Comparison of ENCODE assay signal across 9 cellular contexts in the genomic region with DNA sequence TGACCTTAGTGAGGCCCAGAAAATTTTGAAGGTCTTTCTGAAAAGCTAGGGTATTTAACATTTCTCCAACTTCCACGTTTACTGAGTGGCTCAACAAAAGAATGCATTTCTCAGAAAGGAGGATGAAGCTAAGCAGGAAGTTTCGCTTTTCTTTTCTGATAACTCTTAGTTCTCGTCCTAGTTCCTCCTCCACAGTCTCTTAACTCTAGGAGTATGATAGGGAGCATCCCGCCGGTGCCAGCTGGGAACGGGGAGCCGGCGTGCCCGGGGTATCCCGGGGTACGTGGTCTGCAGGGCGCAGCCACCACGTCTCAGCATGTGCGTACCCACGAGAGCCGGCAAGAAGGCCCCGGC. TPM values are rescaled to one million over a fixed set of nuclear protein-coding genes. Genes with fewer than 3 reads are reported as not detected.
DNase-seq lines count a peak whose midpoint lies in the region; ATAC-seq and TF ChIP-seq lines count a peak whose summit lies in the region.
"Had no signal": no experiment of that assay in that cellular context is flagged by ENCODE, and none has a peak within 500 bp of the region (broad histone marks: within the 10 kb centered on the region; RNA-seq: fewer than 3 reads in every experiment).

No MANE protein-coding gene starts in this region.

- peak; percentile 15 for ATAC-seq in HG03064 (IDR thresholded peaks at IDR 0.05; ENCODE audit: low read depth, unreplicated experiment)
- ATAC-seq in activated T-cell treated with anti-CD3 and anti-CD28 coated beads, Interleukin-2, amount 50 U/mL, for 72 hours (replicated peaks in 1 of 2) = peak; percentile 10 to 12
- ATAC-seq in stimulated activated effector memory CD8-positive, alpha-beta T cell treated with anti-CD3 and anti-CD28 coated beads, Interleukin-12 subunit alpha, Interleukin-12 subunit beta, amount 100 ng/mL, for 72 hours = no peak

- H3K79me2 ChIP-seq in hepatocyte = peaks cover 86% of the 10 kb centered on the region

- H3K36me3 Mint-ChIP-seq in T-helper 1 cell treated with Interleukin-12 subunit alpha and Interleukin-12 subunit beta and Interleukin-4 antibody, amounts not matched to agents 30 μg/mL and 1 μg/mL, for 36 hours (ENCODE audit: low read depth) = peaks cover 36% of the 10 kb centered on the region
- H3K36me3 Mint-ChIP-seq in activated T-cell treated with anti-CD3 and anti-CD28 coated beads, Interleukin-2, amount 50 U/mL, for 72 hours (ENCODE audit: insufficient read depth in 2 of 2) = peaks cover 22 to 30% of the 10 kb centered on the region in 2 donors
- H3K36me3 Mint-ChIP-seq in stimulated activated effector memory CD8-positive, alpha-beta T cell treated with anti-CD3 and anti-CD28 coated beads, Interleukin-12 subunit alpha, Interleukin-12 subunit beta, amount 100 ng/mL, for 72 hours = peaks cover 89% of the 10 kb centered on the region

- H3K4me2 ChIP-seq in hepatocyte = peak overlapping the region; percentile 92

- peak overlapping the region; percentile 76 for H3K4me3 ChIP-seq in hepatocyte

- H3K4me1 Mint-ChIP-seq in T-helper 1 cell treated with Interleukin-12 subunit alpha and Interleukin-12 subunit beta and Interleukin-4 antibody, amounts not matched to agents 30 μg/mL and 1 μg/mL, for 36 hours (ENCODE audit: low read depth) = peaks cover 54% of the 10 kb centered on the region
- H3K4me1 Mint-ChIP-seq in activated T-cell treated with anti-CD3 and anti-CD28 coated beads, Interleukin-2, amount 50 U/mL, for 72 hours (ENCODE audit: low read depth) = peaks cover 64% of the 10 kb centered on the region
- H3K4me1 Mint-ChIP-seq in stimulated activated effector memory CD8-positive, alpha-beta T cell treated with anti-CD3 and anti-CD28 coated beads, Interleukin-12 subunit alpha, Interleukin-12 subunit beta, amount 100 ng/mL, for 72 hours = peaks cover 42% of the 10 kb centered on the region

- no peaks in the 10 kb centered on the region for H3K9me3 ChIP-seq in hepatocyte (ENCODE audit: low read depth)

- peaks cover 18% of the 10 kb centered on the region for H3K4me1 ChIP-seq in hepatocyte (ENCODE audit: insufficient read depth)

- H3K27ac ChIP-seq in hepatocyte = peak overlapping the region; percentile 82

- H3K27ac Mint-ChIP-seq in T-helper 1 cell treated with Interleukin-12 subunit alpha and Interleukin-12 subunit beta and Interleukin-4 antibody, amounts not matched to agents 30 μg/mL and 1 μg/mL, for 36 hours = peak overlapping the region; percentile 93
- peak overlapping the region; percentile 94 for H3K27ac Mint-ChIP-seq in activated T-cell treated with anti-CD3 and anti-CD28 coated beads, Interleukin-2, amount 50 U/mL, for 72 hours
- H3K27ac Mint-ChIP-seq in stimulated activated effector memory CD8-positive, alpha-beta T cell treated with anti-CD3 and anti-CD28 coated beads, Interleukin-12 subunit alpha, Interleukin-12 subunit beta, amount 100 ng/mL, for 72 hours = peak overlapping the region; percentile 99

- H3K27me3 Mint-ChIP-seq in T-helper 1 cell treated with Interleukin-12 subunit alpha and Interleukin-12 subunit beta and Interleukin-4 antibody, amounts not matched to agents 30 μg/mL and 1 μg/mL, for 36 hours (ENCODE audit: low read depth) = no peaks in the 10 kb centered on the region
- H3K27me3 Mint-ChIP-seq in activated T-cell treated with anti-CD3 and anti-CD28 coated beads, Interleukin-2, amount 50 U/mL, for 72 hours (ENCODE audit: low read depth) = no peaks in the 10 kb centered on the region

- peak overlapping the region; percentile 92 for H3K4me3 Mint-ChIP-seq in T-helper 1 cell treated with Interleukin-12 subunit alpha and Interleukin-12 subunit beta and Interleukin-4 antibody, amounts not matched to agents 30 μg/mL and 1 μg/mL, for 36 hours
- peak overlapping the region; percentile 98 to 99 for H3K4me3 Mint-ChIP-seq in activated T-cell treated with anti-CD3 and anti-CD28 coated beads, Interleukin-2, amount 50 U/mL, for 72 hours
- peak overlapping the region; percentile 99 for H3K4me3 Mint-ChIP-seq in stimulated activated effector memory CD8-positive, alpha-beta T cell treated with anti-CD3 and anti-CD28 coated beads, Interleukin-12 subunit alpha, Interleukin-12 subunit beta, amount 100 ng/mL, for 72 hours

- peaks cover 51% of the 10 kb centered on the region for H4K20me1 ChIP-seq in hepatocyte (ENCODE audit: insufficient read depth, poor library complexity, severe bottlenecking)

- WGBS in hepatocyte (ENCODE audit: low lambda C conversion rate, missing lambda C conversion rate) = under 1% methylated on average over 17 of the region's 17 CpGs

- H3K36me3 ChIP-seq in hepatocyte (replicated peaks; ENCODE audit: insufficient read depth, low read depth) = no peaks in the 10 kb centered on the region

- DNase-seq in T-helper 1 cell (no peak), hepatocyte (ENCODE audit: low spot score) (no peak), NCI-H2171 treated with DMSO at 0.1 percent for 48 hours (lab: John Stamatoyannopoulos, UW) (no peak), OCI-M1 (lab: John Stamatoyannopoulos, UW) (no peak)
- no peak for DNase-seq in activated T-cell treated with anti-CD3 and anti-CD28 coated beads, Interleukin-2, amount 50 U/mL, for 72 hours
- DNase-seq in stimulated activated effector memory CD8-positive, alpha-beta T cell treated with anti-CD3 and anti-CD28 coated beads, Interleukin-12 subunit alpha, Interleukin-12 subunit beta, amount 100 ng/mL, for 72 hours (ENCODE audit: low spot score in 2 of 2) = no peak

- peak overlapping the region; percentile 76 for H2AFZ ChIP-seq in hepatocyte

- H3K27me3 ChIP-seq in hepatocyte = no peaks in the 10 kb centered on the region

- TF ChIP-seq CTCF in hepatocyte (IDR thresholded peaks at IDR 0.05; ENCODE audit: poor library complexity) = no peak

- no peaks in the 10 kb centered on the region for H3K9me3 Mint-ChIP-seq in T-helper 1 cell treated with Interleukin-12 subunit alpha and Interleukin-12 subunit beta and Interleukin-4 antibody, amounts not matched to agents 30 μg/mL and 1 μg/mL, for 36 hours
- no peaks in the 10 kb centered on the region for H3K9me3 Mint-ChIP-seq in activated T-cell treated with anti-CD3 and anti-CD28 coated beads, Interleukin-2, amount 50 U/mL, for 72 hours
- H3K9me3 Mint-ChIP-seq in stimulated activated effector memory CD8-positive, alpha-beta T cell treated with anti-CD3 and anti-CD28 coated beads, Interleukin-12 subunit alpha, Interleukin-12 subunit beta, amount 100 ng/mL, for 72 hours = no peaks in the 10 kb centered on the region

- H3K9me2 ChIP-seq in hepatocyte (replicated peaks; ENCODE audit: insufficient read depth) = no peaks in the 10 kb centered on the region

RNA-seq across cellular contexts. Expression of a gene that starts 0.3 kb away (rescaled TPM):
- 100 to 1,000 TPM; 189 to 191 TPM for total RNA-seq in activated T-cell treated with anti-CD3 and anti-CD28 coated beads, Interleukin-2, amount 50 U/mL, for 72 hours
- total RNA-seq in hepatocyte = 120 and 126 TPM in 2 replicates
- polyA plus RNA-seq in hepatocyte = 86.6 and 112 TPM in 2 replicates

RNA-seq across cellular contexts. Expression of a gene that starts 0.5 kb away (rescaled TPM):
- 10 to 100 TPM; 69.3 to 71.6 TPM for total RNA-seq in activated T-cell treated with anti-CD3 and anti-CD28 coated beads, Interleukin-2, amount 50 U/mL, for 72 hours
- total RNA-seq in hepatocyte = 48.9 and 50.2 TPM in 2 replicates
- 75.2 and 78.5 TPM in 2 replicates for polyA plus RNA-seq in hepatocyte

RNA-seq across cellular contexts. Expression of a gene that starts 24.0 kb away (rescaled TPM):
- 10 to 100 TPM; 38.2 to 60.5 TPM for total RNA-seq in activated T-cell treated with anti-CD3 and anti-CD28 coated beads, Interleukin-2, amount 50 U/mL, for 72 hours
- 29.5 and 37.9 TPM in 2 replicates for total RNA-seq in hepatocyte
- polyA plus RNA-seq in hepatocyte = 16.1 and 21.2 TPM in 2 replicates

RNA-seq across cellular contexts. Expression of a gene that starts 29.7 kb away (rescaled TPM):
- total RNA-seq in activated T-cell treated with anti-CD3 and anti-CD28 coated beads, Interleukin-2, amount 50 U/mL, for 72 hours = not detected
- total RNA-seq in hepatocyte = not detected in 2 replicates
- polyA plus RNA-seq in hepatocyte = not detected in 2 replicates
- total RNA-seq: frontal cortex had no signal

RNA-seq across cellular contexts. Expression of a gene that starts 54.1 kb away (rescaled TPM):
- total RNA-seq in activated T-cell treated with anti-CD3 and anti-CD28 coated beads, Interleukin-2, amount 50 U/mL, for 72 hours = not detected
- total RNA-seq in hepatocyte = not detected in 2 replicates
- polyA plus RNA-seq in hepatocyte = not detected in 2 replicates
- total RNA-seq: frontal cortex had no signal
